Comparison of ENCODE assay signal across 30 cellular contexts in genomic region chr1:31315902-31316301, GRCh38. TPM values are rescaled to one million over a fixed set of nuclear protein-coding genes. Genes with fewer than 3 reads are reported as not detected.
"Had no signal": no experiment of that assay in that cellular context is flagged by ENCODE, and none has a peak within 500 bp of the region (broad histone marks: within the 10 kb centered on the region; RNA-seq: fewer than 3 reads in every experiment).

No MANE protein-coding gene starts in this region.

- H3K4me3 Mint-ChIP-seq: mesothelial cell of epicardium; naive B cell; natural killer cell treated with Interleukin-12 subunit alpha and Interleukin-12 subunit beta and Interleukin-15 and Interleukin-18, amount 100 ng/mL, for 72 hours; neural crest cell; stimulated activated naive B cell treated with anti-CD40 and anti-IgM and Interleukin-4, amounts not matched to agents 10 μg/mL and 1 μg/mL and 100 μg/mL, for 72 hours; stimulated activated naive CD8-positive, alpha-beta T cell treated with anti-CD3 and anti-CD28 coated beads, Interleukin-15, Interleukin-2, amounts not matched to agents 100 ng/mL and 50 ng/mL, for 24 hours had no signal

- H3K4me1 Mint-ChIP-seq: mesothelial cell of epicardium; naive B cell; neural crest cell; stimulated activated naive B cell treated with anti-CD40 and anti-IgM and Interleukin-4, amounts not matched to agents 10 μg/mL and 1 μg/mL and 100 μg/mL, for 72 hours had no signal

- H3K4me1 ChIP-seq: esophagus muscularis mucosa, foreskin keratinocyte, gastroesophageal sphincter, heart left ventricle, left lung, pancreas, right lobe of liver, tibial nerve, upper lobe of left lung had no signal

- FAIRE-seq: endothelial cell of umbilical vein, islet of Langerhans, pancreas, small intestine, urothelium cell line had no signal

- H3K27me3 ChIP-seq: esophagus muscularis mucosa, foreskin keratinocyte, gastroesophageal sphincter, heart left ventricle, hepatocyte, left lung, neutrophil, pancreas, right lobe of liver, tibial nerve, upper lobe of left lung had no signal

- H3K27ac Mint-ChIP-seq: mesothelial cell of epicardium; naive B cell; natural killer cell treated with Interleukin-12 subunit alpha and Interleukin-12 subunit beta and Interleukin-15 and Interleukin-18, amount 100 ng/mL, for 72 hours; stimulated activated naive B cell treated with anti-CD40 and anti-IgM and Interleukin-4, amounts not matched to agents 10 μg/mL and 1 μg/mL and 100 μg/mL, for 72 hours; stimulated activated naive CD8-positive, alpha-beta T cell treated with anti-CD3 and anti-CD28 coated beads, Interleukin-15, Interleukin-2, amounts not matched to agents 100 ng/mL and 50 ng/mL, for 24 hours had no signal

- H3K9me3 Mint-ChIP-seq: naive B cell; natural killer cell treated with Interleukin-12 subunit alpha and Interleukin-12 subunit beta and Interleukin-15 and Interleukin-18, amount 100 ng/mL, for 72 hours; neural crest cell; stimulated activated naive B cell treated with anti-CD40 and anti-IgM and Interleukin-4, amounts not matched to agents 10 μg/mL and 1 μg/mL and 100 μg/mL, for 72 hours; stimulated activated naive CD8-positive, alpha-beta T cell treated with anti-CD3 and anti-CD28 coated beads, Interleukin-15, Interleukin-2, amounts not matched to agents 100 ng/mL and 50 ng/mL, for 24 hours had no signal

- H3K27ac ChIP-seq: esophagus muscularis mucosa, foreskin keratinocyte, gastroesophageal sphincter, heart left ventricle, hepatocyte, left lung, neutrophil, pancreas, right lobe of liver, thoracic aorta, tibial nerve, upper lobe of left lung had no signal

- H3K27me3 Mint-ChIP-seq: naive B cell; natural killer cell treated with Interleukin-12 subunit alpha and Interleukin-12 subunit beta and Interleukin-15 and Interleukin-18, amount 100 ng/mL, for 72 hours; stimulated activated naive B cell treated with anti-CD40 and anti-IgM and Interleukin-4, amounts not matched to agents 10 μg/mL and 1 μg/mL and 100 μg/mL, for 72 hours; stimulated activated naive CD8-positive, alpha-beta T cell treated with anti-CD3 and anti-CD28 coated beads, Interleukin-15, Interleukin-2, amounts not matched to agents 100 ng/mL and 50 ng/mL, for 24 hours had no signal

- H3K4me2 ChIP-seq: hepatocyte had no signal

- ATAC-seq: foreskin keratinocyte; gastroesophageal sphincter; heart left ventricle; left cardiac atrium; left lung; mucosa of descending colon; natural killer cell treated with Interleukin-12 subunit alpha and Interleukin-12 subunit beta and Interleukin-15 and Interleukin-18, amount 100 ng/mL, for 72 hours; pancreas; right lobe of liver; stimulated activated naive B cell treated with anti-CD40 and anti-IgM and Interleukin-4, amounts not matched to agents 10 μg/mL and 1 μg/mL and 100 μg/mL, for 72 hours had no signal

- H3K4me3 ChIP-seq: esophagus muscularis mucosa, gastroesophageal sphincter, heart left ventricle, hepatocyte, left lung, mucosa of descending colon, pancreas, right lobe of liver, thoracic aorta, tibial nerve, upper lobe of left lung had no signal

- DNase-seq: dermis blood vessel endothelial cell; effector memory CD4-positive, alpha-beta T cell; foreskin keratinocyte; heart left ventricle; left cardiac atrium; left lung; mesenchymal stem cell; mucosa of descending colon; naive B cell; pancreas; retina; right lobe of liver; small intestine; stimulated activated CD4-positive, alpha-beta T cell treated with anti-CD3 and anti-CD28 coated beads, Interleukin-15, amount 100 ng/mL, for 24 hours; stimulated activated CD4-positive, alpha-beta T cell treated with anti-CD3 and anti-CD28 coated beads, Interleukin-2, amount 100 ng/mL, for 48 hours; stimulated activated naive B cell treated with anti-CD40 and anti-IgM and Interleukin-4, amounts not matched to agents 10 μg/mL and 1 μg/mL and 100 μg/mL, for 72 hours; upper lobe of left lung had no signal

- H3K9me3 ChIP-seq: esophagus muscularis mucosa, gastroesophageal sphincter, heart left ventricle, left lung, mucosa of descending colon, neutrophil, pancreas, right lobe of liver, thoracic aorta, tibial nerve, upper lobe of left lung had no signal

RNA-seq across cellular contexts. Expression of gene FABP3, which starts 57.0 kb away (rescaled TPM):
- total RNA-seq: natural killer cell treated with Interleukin-12 subunit alpha and Interleukin-12 subunit beta and Interleukin-15 and Interleukin-18, amount 100 ng/mL, for 72 hours had no signal
